1 cellular context compared by ENCODE assay signal in genomic region chr17:78526231-78527025, GRCh38.
TF ChIP-seq lines count a peak whose summit lies in the region.

No MANE protein-coding gene starts in this region.

TF ChIP-seq in HepG2, 621 proteins besides CTCF, POLR2A, EP300 and RAD21 (continued from another document):
- TF ChIP-seq ARID2 (CRISPR knock-in tag; IDR thresholded peaks at IDR 0.05; ENCODE audit: borderline replicate concordance) (no peak), PHF8 (CRISPR knock-in tag; IDR thresholded peaks at IDR 0.05) (no peak), THAP7 (CRISPR knock-in tag; IDR thresholded peaks at IDR 0.05) (peak; percentile 36; the same call in 1 of the 2 replicates), CCAR2 (optimal IDR thresholded peaks at IDR 0.05; ENCODE audit: low read depth, low read length) (no peak), MIER2 (CRISPR knock-in tag; IDR thresholded peaks at IDR 0.05) (no peak), DNMT1 (CRISPR knock-in tag; IDR thresholded peaks at IDR 0.05) (no peak), PRDM10 (CRISPR knock-in tag; IDR thresholded peaks at IDR 0.05; ENCODE audit: low read depth) (no peak), ZNF10 (CRISPR knock-in tag; IDR thresholded peaks at IDR 0.05; ENCODE audit: borderline replicate concordance, low read depth) (no peak), PAWR (CRISPR knock-in tag; IDR thresholded peaks at IDR 0.05; ENCODE audit: borderline replicate concordance) (no peak), ATAD3A (CRISPR knock-in tag; IDR thresholded peaks at IDR 0.05) (no peak), ZNF124 (CRISPR knock-in tag; IDR thresholded peaks at IDR 0.05) (no peak), ZNF138 (CRISPR knock-in tag; IDR thresholded peaks at IDR 0.05; ENCODE audit: low read depth) (0 out of 2 replicates have a peak, but pooled peaks have one; percentile 57), ZBTB7A (CRISPR knock-in tag; IDR thresholded peaks at IDR 0.05) (peak; percentile 81), ZNF234 (CRISPR knock-in tag; conservative IDR thresholded peaks at IDR 0.05) (no peak), ZBTB25 (CRISPR knock-in tag; IDR thresholded peaks at IDR 0.05) (no peak), HDAC1 (CRISPR knock-in tag; IDR thresholded peaks at IDR 0.05) (peak; percentile 47; the same call in 1 of the 2 replicates), ZFP36 (IDR thresholded peaks at IDR 0.05; ENCODE audit: borderline replicate concordance, low read depth, low read length, partially characterized antibody) (no peak), CENPX (CRISPR knock-in tag; IDR thresholded peaks at IDR 0.05) (no peak), ZNF263 (CRISPR knock-in tag; IDR thresholded peaks at IDR 0.05) (no peak), ZNF703 (CRISPR knock-in tag; IDR thresholded peaks at IDR 0.05; ENCODE audit: borderline replicate concordance) (no peak), ZMYM2 (CRISPR knock-in tag; IDR thresholded peaks at IDR 0.05) (no peak), ZNF589 (CRISPR knock-in tag; conservative IDR thresholded peaks at IDR 0.05) (no peak), NPAS2 (CRISPR knock-in tag; IDR thresholded peaks at IDR 0.05; ENCODE audit: borderline replicate concordance) (no peak), ZNF225 (CRISPR knock-in tag; IDR thresholded peaks at IDR 0.05) (no peak), GATAD2A (CRISPR knock-in tag; IDR thresholded peaks at IDR 0.05) (peak; percentile 34; the same call in 1 of the 2 replicates), SMAD3 (CRISPR knock-in tag; IDR thresholded peaks at IDR 0.05) (no peak), MYPOP (CRISPR knock-in tag; IDR thresholded peaks at IDR 0.05) (no peak), TMF1 (CRISPR knock-in tag; IDR thresholded peaks at IDR 0.05; ENCODE audit: low read depth) (no peak), ZBTB7B (CRISPR knock-in tag; IDR thresholded peaks at IDR 0.05) (no peak), SIX4 (CRISPR knock-in tag; IDR thresholded peaks at IDR 0.05) (no peak), TBX2 (CRISPR knock-in tag; IDR thresholded peaks at IDR 0.05; ENCODE audit: borderline replicate concordance) (no peak; the same call in 1 of the 2 replicates), ETV5 (CRISPR knock-in tag; IDR thresholded peaks at IDR 0.05; ENCODE audit: borderline replicate concordance) (peak; percentile 10; the same call in 1 of the 2 replicates)
- TF ChIP-seq, protein P1, sequence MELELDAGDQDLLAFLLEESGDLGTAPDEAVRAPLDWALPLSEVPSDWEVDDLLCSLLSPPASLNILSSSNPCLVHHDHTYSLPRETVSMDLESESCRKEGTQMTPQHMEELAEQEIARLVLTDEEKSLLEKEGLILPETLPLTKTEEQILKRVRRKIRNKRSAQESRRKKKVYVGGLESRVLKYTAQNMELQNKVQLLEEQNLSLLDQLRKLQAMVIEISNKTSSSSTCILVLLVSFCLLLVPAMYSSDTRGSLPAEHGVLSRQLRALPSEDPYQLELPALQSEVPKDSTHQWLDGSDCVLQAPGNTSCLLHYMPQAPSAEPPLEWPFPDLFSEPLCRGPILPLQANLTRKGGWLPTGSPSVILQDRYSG (CRISPR knock-in tag; IDR thresholded peaks at IDR 0.05), result no peak
- TF ChIP-seq, protein P2, sequence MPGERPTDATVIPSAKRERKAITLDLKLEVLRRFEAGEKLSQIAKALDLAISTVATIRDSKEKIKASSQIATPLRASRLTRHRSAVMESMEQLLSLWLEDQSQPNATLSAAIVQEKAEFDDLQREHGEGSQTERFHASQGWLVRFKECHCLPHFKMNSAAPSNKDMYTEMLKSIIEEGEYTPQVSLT (CRISPR knock-in tag; IDR thresholded peaks at IDR 0.05; ENCODE audit: borderline replicate concordance, low read depth), result no peak
- TF ChIP-seq, protein P3, sequence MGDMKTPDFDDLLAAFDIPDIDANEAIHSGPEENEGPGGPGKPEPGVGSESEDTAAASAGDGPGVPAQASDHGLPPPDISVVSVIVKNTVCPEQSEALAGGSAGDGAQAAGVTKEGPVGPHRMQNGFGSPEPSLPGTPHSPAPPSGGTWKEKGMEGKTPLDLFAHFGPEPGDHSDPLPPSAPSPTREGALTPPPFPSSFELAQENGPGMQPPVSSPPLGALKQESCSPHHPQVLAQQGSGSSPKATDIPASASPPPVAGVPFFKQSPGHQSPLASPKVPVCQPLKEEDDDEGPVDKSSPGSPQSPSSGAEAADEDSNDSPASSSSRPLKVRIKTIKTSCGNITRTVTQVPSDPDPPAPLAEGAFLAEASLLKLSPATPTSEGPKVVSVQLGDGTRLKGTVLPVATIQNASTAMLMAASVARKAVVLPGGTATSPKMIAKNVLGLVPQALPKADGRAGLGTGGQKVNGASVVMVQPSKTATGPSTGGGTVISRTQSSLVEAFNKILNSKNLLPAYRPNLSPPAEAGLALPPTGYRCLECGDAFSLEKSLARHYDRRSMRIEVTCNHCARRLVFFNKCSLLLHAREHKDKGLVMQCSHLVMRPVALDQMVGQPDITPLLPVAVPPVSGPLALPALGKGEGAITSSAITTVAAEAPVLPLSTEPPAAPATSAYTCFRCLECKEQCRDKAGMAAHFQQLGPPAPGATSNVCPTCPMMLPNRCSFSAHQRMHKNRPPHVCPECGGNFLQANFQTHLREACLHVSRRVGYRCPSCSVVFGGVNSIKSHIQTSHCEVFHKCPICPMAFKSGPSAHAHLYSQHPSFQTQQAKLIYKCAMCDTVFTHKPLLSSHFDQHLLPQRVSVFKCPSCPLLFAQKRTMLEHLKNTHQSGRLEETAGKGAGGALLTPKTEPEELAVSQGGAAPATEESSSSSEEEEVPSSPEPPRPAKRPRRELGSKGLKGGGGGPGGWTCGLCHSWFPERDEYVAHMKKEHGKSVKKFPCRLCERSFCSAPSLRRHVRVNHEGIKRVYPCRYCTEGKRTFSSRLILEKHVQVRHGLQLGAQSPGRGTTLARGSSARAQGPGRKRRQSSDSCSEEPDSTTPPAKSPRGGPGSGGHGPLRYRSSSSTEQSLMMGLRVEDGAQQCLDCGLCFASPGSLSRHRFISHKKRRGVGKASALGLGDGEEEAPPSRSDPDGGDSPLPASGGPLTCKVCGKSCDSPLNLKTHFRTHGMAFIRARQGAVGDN (CRISPR knock-in tag; IDR thresholded peaks at IDR 0.05), result peak; percentile 71
